15 cellular contexts compared by ENCODE assay signal in the genomic region with DNA sequence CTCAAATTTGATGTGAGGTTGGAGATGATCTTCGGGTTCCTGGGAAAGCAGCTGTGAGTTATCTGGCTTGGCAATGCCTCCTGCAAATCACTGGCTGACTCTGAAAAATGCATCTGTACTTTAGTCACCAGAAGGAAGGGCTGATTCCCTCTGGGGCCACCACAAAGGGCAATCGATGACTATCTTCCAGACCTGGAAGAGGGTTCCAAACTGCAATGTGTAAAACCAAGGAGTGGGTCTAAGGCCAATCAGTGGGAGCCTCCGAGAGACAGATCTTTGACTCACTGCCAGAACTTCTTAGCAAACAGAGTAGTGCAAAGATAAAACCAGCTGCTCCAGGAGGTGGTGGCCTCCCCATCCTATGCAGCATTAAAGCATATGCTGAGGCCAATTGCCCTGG. TPM values are rescaled to one million over a fixed set of nuclear protein-coding genes. Genes with fewer than 3 reads are reported as not detected.
DNase-seq lines count a peak whose midpoint lies in the region; ATAC-seq, FAIRE-seq and TF ChIP-seq lines count a peak whose summit lies in the region.
"Had no signal": no experiment of that assay in that cellular context is flagged by ENCODE, and none has a peak within 500 bp of the region (broad histone marks: within the 10 kb centered on the region; RNA-seq: fewer than 3 reads in every experiment).

No MANE protein-coding gene starts in this region.

- intact Hi-C loops in spleen (cut with DNase I; ENCODE audit: low total_unique reads) = no loop called here

- no peaks in the 10 kb centered on the region for H3K79me2 ChIP-seq in astrocyte (ENCODE audit: insufficient read depth, low read length)

- H3K27ac ChIP-seq in astrocyte (ENCODE audit: low read depth, low read length) (no peak overlapping the region), spleen (no peak overlapping the region)
- H3K27ac ChIP-seq: RWPE1, thoracic aorta had no signal

- no peaks in the 10 kb centered on the region for H3K36me3 ChIP-seq in astrocyte (ENCODE audit: insufficient read depth, low read length)
- H3K36me3 ChIP-seq in spleen = no peaks in the 10 kb centered on the region
- H3K36me3 ChIP-seq: thoracic aorta had no signal

- no peak overlapping the region for H3K4me3 Mint-ChIP-seq in astrocyte (ENCODE audit: unreplicated experiment)
- H3K4me3 Mint-ChIP-seq: activated CD4-positive, alpha-beta memory T cell treated with anti-CD3 and anti-CD28 coated beads for 36 hours had no signal

- H3K4me1 ChIP-seq in astrocyte (ENCODE audit: insufficient read depth, low read length) = peaks cover 8% of the 10 kb centered on the region
- H3K4me1 ChIP-seq in spleen = peaks cover 0 to 23% (median 17%) of the 10 kb centered on the region in 6 donors

- 40 to 47% (median 46%) methylated on average over 3 of the region's 3 CpGs for WGBS in spleen, 5 donors

- H3K4me3 ChIP-seq in LNCaP clone FGC (ENCODE audit: low read depth, low read length) (no peak overlapping the region), astrocyte (ENCODE audit: insufficient read depth, low read depth, low read length) (no peak overlapping the region), spleen (no peak overlapping the region)
- H3K4me3 ChIP-seq: thoracic aorta had no signal

- no peak for ATAC-seq in HG02870 (IDR thresholded peaks at IDR 0.05; ENCODE audit: unreplicated experiment)

- H3K27me3 ChIP-seq in astrocyte (ENCODE audit: insufficient read depth, low read length) = peaks cover 5% of the 10 kb centered on the region
- peaks cover 0 to 5% (median 0%) of the 10 kb centered on the region in 7 donors for H3K27me3 ChIP-seq in spleen (replicated peaks in 1 of 7)

- peak; percentile 41 for DNase-seq in ELR (ENCODE audit: low read depth)
- DNase-seq in LNCaP clone FGC (ENCODE audit: low read depth) = peak; percentile 32
- peak; percentile 31 for DNase-seq in astrocyte (ENCODE audit: low read depth)
- DNase-seq in mucosa of gallbladder (ENCODE audit: low spot score) = peak; percentile 11
- DNase-seq in NCI-H1694 (lab: John Stamatoyannopoulos, UW) = no peak
- DNase-seq in activated T-cell treated with anti-CD3 and anti-CD28 coated beads for 4 hours = no peak
- no peak for DNase-seq in spleen
- DNase-seq: activated CD4-positive, alpha-beta memory T cell treated with anti-CD3 and anti-CD28 coated beads for 36 hours; MV-4-11; nucleus accumbens had no signal

- no peaks in the 10 kb centered on the region for H4K20me1 ChIP-seq in astrocyte (ENCODE audit: insufficient read depth, low read length)

- H3K36me3 Mint-ChIP-seq in astrocyte (ENCODE audit: low read depth, unreplicated experiment) = no peaks in the 10 kb centered on the region
- H3K36me3 Mint-ChIP-seq: activated CD4-positive, alpha-beta memory T cell treated with anti-CD3 and anti-CD28 coated beads for 36 hours; brain had no signal

- peaks cover 2% of the 10 kb centered on the region for H3K9me3 Mint-ChIP-seq in astrocyte (ENCODE audit: unreplicated experiment)
- H3K9me3 Mint-ChIP-seq: activated CD4-positive, alpha-beta memory T cell treated with anti-CD3 and anti-CD28 coated beads for 36 hours; brain had no signal

- no peak overlapping the region for H3K27ac Mint-ChIP-seq in astrocyte (ENCODE audit: unreplicated experiment)
- H3K27ac Mint-ChIP-seq: activated CD4-positive, alpha-beta memory T cell treated with anti-CD3 and anti-CD28 coated beads for 36 hours had no signal

- H3K9ac ChIP-seq in astrocyte (ENCODE audit: low read length) = no peak overlapping the region

- peaks cover 10% of the 10 kb centered on the region for H3K27me3 Mint-ChIP-seq in astrocyte (ENCODE audit: low read depth, unreplicated experiment)
- H3K27me3 Mint-ChIP-seq: brain had no signal

- no peak overlapping the region for H2AFZ ChIP-seq in astrocyte (ENCODE audit: low read depth, low read length)

- H3K4me1 Mint-ChIP-seq in astrocyte (ENCODE audit: low read depth, unreplicated experiment) = peaks cover 15% of the 10 kb centered on the region

- FAIRE-seq in astrocyte (lab: Jason Lieb, UNC) = no peak
- FAIRE-seq: endothelial cell of umbilical vein had no signal

- H3K4me2 ChIP-seq in astrocyte (ENCODE audit: low read length) = no peak overlapping the region

- TF ChIP-seq POLR2A in spleen (IDR thresholded peaks at IDR 0.05) = no peak

- no peak for TF ChIP-seq CTCF in LNCaP clone FGC (IDR thresholded peaks at IDR 0.05; ENCODE audit: control insufficient read depth, extremely low read depth, insufficient read depth)
- no peak for TF ChIP-seq CTCF in astrocyte (IDR thresholded peaks at IDR 0.05; ENCODE audit: insufficient read depth, low read depth, low read length)
- no peak for TF ChIP-seq CTCF in spleen (IDR thresholded peaks at IDR 0.05 in 8 of 11, conservative IDR thresholded peaks at IDR 0.05 in 3 of 11)

- H3K9me3 ChIP-seq in astrocyte (ENCODE audit: insufficient read depth, low read depth, low read length) (no peaks in the 10 kb centered on the region), spleen (no peaks in the 10 kb centered on the region)
- H3K9me3 ChIP-seq: thoracic aorta had no signal

RNA-seq across cellular contexts. Expression of gene PAK1, which starts 29.1 kb away (rescaled TPM):
- total RNA-seq in astrocyte (41.0 TPM in 2 replicates), mucosa of gallbladder (114 TPM), spleen (10 to 100 TPM; 31.0 to 76.5 (median 43.1) TPM)
- 10 to 100 TPM in 2 of 3 donors, 1 to 10 TPM in 1; 9.3 to 16.4 (median 11.0) TPM for polyA plus RNA-seq in spleen

Comparison
In these comparisons a context has a peak if more than half of its experiments do, and no peak if none do; other contexts are left out.
1. DNase-seq: peak in ELR (single experiment), LNCaP clone FGC (single experiment), astrocyte (single experiment) and mucosa of gallbladder (single experiment); none in NCI-H1694 (single experiment), activated T-cell treated with anti-CD3 and anti-CD28 coated beads for 4 hours (single experiment) and spleen (single experiment).